In genomic region chr1:43319766-43320165, GRCh38 we compare ENCODE assay signal across 26 cellular contexts. TPM values are rescaled to one million over a fixed set of nuclear protein-coding genes. Genes with fewer than 3 reads are reported as not detected.
"Had no signal": no experiment of that assay in that cellular context is flagged by ENCODE, and none has a peak within 500 bp of the region (broad histone marks: within the 10 kb centered on the region; RNA-seq: fewer than 3 reads in every experiment).

No MANE protein-coding gene starts in this region.

- DNase-seq: activated CD4-positive, alpha-beta T cell treated with anti-CD3 and anti-CD28 coated beads, Interleukin-2, amount 10 ng/mL, durations not matched to agents 7 days and 5 days; activated CD8-positive, alpha-beta memory T cell treated with anti-CD3 and anti-CD28 coated beads, Interleukin-2, amount 50 U/mL, for 4 hours; activated CD8-positive, alpha-beta T cell treated with anti-CD3 and anti-CD28 coated beads, Interleukin-2, amount 10 ng/mL, durations not matched to agents 7 days and 5 days; activated gamma-delta T cell treated with Interleukin-2 at 50 U/mL for 16 hours; activated naive CD8-positive, alpha-beta T cell treated with anti-CD3 and anti-CD28 coated beads for 36 hours; activated T-cell treated with anti-CD3 and anti-CD28 coated beads, Interleukin-2, amount 50 U/mL, for 4 hours; amniotic stem cell; effector memory CD8-positive, alpha-beta T cell; foreskin keratinocyte; right cardiac atrium; small intestine; stimulated activated CD4-positive, alpha-beta T cell treated with anti-CD3 and anti-CD28 coated beads, Interleukin-15, amount 100 ng/mL, for 24 hours; stimulated activated CD4-positive, alpha-beta T cell treated with anti-CD3 and anti-CD28 coated beads, Interleukin-2, amount 100 ng/mL, for 48 hours; stomach; T-cell; T-helper 9 cell; upper lobe of left lung had no signal

- H3K4me1 ChIP-seq: foreskin keratinocyte, stomach, upper lobe of left lung had no signal

- FAIRE-seq: small intestine had no signal

- H3K27me3 ChIP-seq: cardiac muscle cell, foreskin keratinocyte, hepatocyte, stomach, upper lobe of left lung had no signal

- H3K27ac ChIP-seq: cardiac muscle cell, epithelial cell of prostate, foreskin keratinocyte, hepatocyte, SK-N-MC, stomach, upper lobe of left lung had no signal

- H3K36me3 ChIP-seq: cardiac muscle cell had no signal

- H3K4me3 ChIP-seq: cardiac muscle cell, hepatocyte, lung, SK-N-MC, stomach, upper lobe of left lung had no signal

- H3K9me3 ChIP-seq: upper lobe of left lung had no signal

RNA-seq across cellular contexts. Expression of gene MPL, which starts 17.9 kb away (rescaled TPM):
- total RNA-seq: activated CD4-positive, alpha-beta T cell treated with anti-CD3 and anti-CD28 coated beads, Interleukin-2, amount 10 ng/mL, durations not matched to agents 7 days and 5 days; activated CD8-positive, alpha-beta T cell treated with anti-CD3 and anti-CD28 coated beads, Interleukin-2, amount 10 ng/mL, durations not matched to agents 7 days and 5 days; activated naive CD8-positive, alpha-beta T cell treated with anti-CD3 and anti-CD28 coated beads for 36 hours; activated T-cell treated with anti-CD3 and anti-CD28 coated beads, Interleukin-2, amount 50 U/mL, for 4 hours; cardiac muscle cell; foreskin keratinocyte; hepatocyte; mesothelial cell of epicardium; stomach; temporal lobe had no signal

RNA-seq across cellular contexts. Expression of gene TIE1, which starts 19.0 kb away (rescaled TPM):
- total RNA-seq: activated CD4-positive, alpha-beta T cell treated with anti-CD3 and anti-CD28 coated beads, Interleukin-2, amount 10 ng/mL, durations not matched to agents 7 days and 5 days; foreskin keratinocyte had no signal

RNA-seq across cellular contexts. Expression of gene C1orf210, which starts 34.4 kb away (rescaled TPM):
- total RNA-seq: activated CD4-positive, alpha-beta T cell treated with anti-CD3 and anti-CD28 coated beads, Interleukin-2, amount 10 ng/mL, durations not matched to agents 7 days and 5 days; activated CD8-positive, alpha-beta T cell treated with anti-CD3 and anti-CD28 coated beads, Interleukin-2, amount 10 ng/mL, durations not matched to agents 7 days and 5 days; activated naive CD8-positive, alpha-beta T cell treated with anti-CD3 and anti-CD28 coated beads for 36 hours; activated T-cell treated with anti-CD3 and anti-CD28 coated beads, Interleukin-2, amount 50 U/mL, for 4 hours; dermis microvascular lymphatic vessel endothelial cell; omental fat pad; right cardiac atrium; temporal lobe had no signal
